In the genomic region with DNA sequence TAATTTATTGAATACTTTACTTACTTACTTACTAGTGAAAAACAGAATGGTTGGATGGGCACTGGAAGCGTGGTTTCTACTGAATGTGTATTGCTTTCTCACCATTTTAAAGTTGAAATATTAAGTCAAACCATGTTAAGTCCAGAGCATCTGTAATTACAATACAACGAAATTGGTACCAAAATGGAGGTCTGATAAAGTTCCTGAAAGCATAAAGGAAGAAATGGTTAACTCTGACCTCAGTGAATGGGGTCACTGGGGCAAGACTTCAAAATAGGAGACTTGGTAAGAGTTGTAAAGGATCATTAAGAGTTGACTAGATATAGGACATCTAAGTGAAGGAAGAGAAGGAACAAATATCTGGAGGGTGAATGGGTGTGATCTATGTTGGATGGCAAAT, we compare ENCODE assay signal across 8 cellular contexts.
"Had no signal": no experiment of that assay in that cellular context is flagged by ENCODE, and none has a peak within 500 bp of the region (broad histone marks: within the 10 kb centered on the region; RNA-seq: fewer than 3 reads in every experiment).

No MANE protein-coding gene starts in this region.

- DNase-seq: IMR-90, KBM-7, KG1 had no signal

- H3K4me3 Mint-ChIP-seq: IgD-negative memory B cell had no signal

- ATAC-seq: HepG2, K562 had no signal

- H3K27ac Mint-ChIP-seq: IgD-negative memory B cell had no signal

- H3K4me1 Mint-ChIP-seq: IgD-negative memory B cell had no signal

- H3K27ac ChIP-seq: HL-60 had no signal

- H3K4me3 ChIP-seq: K562 had no signal

- FAIRE-seq: HepG2, HTR-8/SVneo, K562 had no signal
